In genomic region chr7:106768324-106768751, GRCh38 we compare ENCODE assay signal across 8 cellular contexts.
DNase-seq lines count a peak whose midpoint lies in the region; ATAC-seq and TF ChIP-seq lines count a peak whose summit lies in the region.

No MANE protein-coding gene starts in this region.

- H3K27me3 Mint-ChIP-seq in GM23338 (ENCODE audit: insufficient read depth, low read depth, poor library complexity) (no peaks in the 10 kb centered on the region), Caco-2 (ENCODE audit: insufficient read depth, unreplicated experiment) (no peaks in the 10 kb centered on the region)

- no peak overlapping the region for H3K4ac ChIP-seq in mesendoderm (ENCODE audit: low read depth, low read length)

- H4K20me1 ChIP-seq in GM23338 (replicated peaks; ENCODE audit: insufficient read depth) (no peaks in the 10 kb centered on the region), OCI-LY1 (ENCODE audit: insufficient read depth, low read length) (no peaks in the 10 kb centered on the region)

- H3K27ac ChIP-seq in GM23338 (ENCODE audit: low read depth): no peak overlapping the region
- no peak overlapping the region for H3K27ac ChIP-seq in OCI-LY1 (ENCODE audit: low read depth, low read length, poor library complexity, severe bottlenecking)
- H3K27ac ChIP-seq in mesendoderm (ENCODE audit: low read depth, low read length): no peak overlapping the region

- no peaks in the 10 kb centered on the region for H3K36me3 Mint-ChIP-seq in GM23338 (ENCODE audit: low read depth)
- H3K36me3 Mint-ChIP-seq in Caco-2 (ENCODE audit: insufficient read depth, unreplicated experiment): no peaks in the 10 kb centered on the region

- H3K56ac ChIP-seq in mesendoderm (ENCODE audit: low read length): no peak overlapping the region

- ATAC-seq in GM18502 (IDR thresholded peaks at IDR 0.05; ENCODE audit: poor library complexity, unreplicated experiment): peak; percentile 82
- ATAC-seq in GM23338: peak; percentile 28; the same call in 2 of the 3 replicates

- H3K9me3 Mint-ChIP-seq in GM23338 (no peaks in the 10 kb centered on the region), Caco-2 (ENCODE audit: unreplicated experiment) (no peaks in the 10 kb centered on the region)

- H3K4me3 Mint-ChIP-seq in GM23338 (no peak overlapping the region), Caco-2 (ENCODE audit: unreplicated experiment) (no peak overlapping the region)

- H4K8ac ChIP-seq in mesendoderm (ENCODE audit: low read depth, low read length): no peak overlapping the region

- 0 out of 2 replicates have a peak overlapping the region, but pooled peaks have one; percentile 7 for H3K9ac ChIP-seq in OCI-LY1 (ENCODE audit: low read length)
- H3K9ac ChIP-seq in mesendoderm (ENCODE audit: low read length): no peak overlapping the region

- H2AFZ ChIP-seq in GM23338 (peak overlapping the region; percentile 34), OCI-LY1 (ENCODE audit: low read length) (peak overlapping the region; percentile 70)

- no peak overlapping the region for H3K23ac ChIP-seq in mesendoderm (ENCODE audit: low read length)

- H3K4me3 ChIP-seq in GM23338: no peak overlapping the region
- H3K4me3 ChIP-seq in OCI-LY1 (ENCODE audit: low read depth, low read length, poor library complexity, severe bottlenecking): peak overlapping the region; percentile 37
- H3K4me3 ChIP-seq in mesendoderm (ENCODE audit: low read length): no peak overlapping the region
- no peak overlapping the region for H3K4me3 ChIP-seq in Caco-2 (ENCODE audit: low read depth, low read length)

- H3K4me1 Mint-ChIP-seq in GM23338 (no peaks in the 10 kb centered on the region), Caco-2 (ENCODE audit: low read depth, unreplicated experiment) (peaks cover 28% of the 10 kb centered on the region)

- H3K18ac ChIP-seq in mesendoderm (ENCODE audit: low read length): no peak overlapping the region

- no peaks in the 10 kb centered on the region for H3K27me3 ChIP-seq in GM23338 (ENCODE audit: insufficient read depth)
- H3K27me3 ChIP-seq in OCI-LY1 (ENCODE audit: insufficient read depth, low read length): no peaks in the 10 kb centered on the region
- H3K27me3 ChIP-seq in mesendoderm (ENCODE audit: insufficient read depth, low read length, poor library complexity): no peaks in the 10 kb centered on the region
- H3K27me3 ChIP-seq in Caco-2 (replicated peaks; ENCODE audit: control insufficient read depth, insufficient read depth, low read length): no peaks in the 10 kb centered on the region

- no peaks in the 10 kb centered on the region for H3K79me1 ChIP-seq in mesendoderm (ENCODE audit: low read length)

- H2BK5ac ChIP-seq in mesendoderm (ENCODE audit: low read length): no peak overlapping the region

- POLR2A ChIA-PET in Caco-2 (lab: Charles Lee): no interaction called here

- no peak overlapping the region for H3K27ac Mint-ChIP-seq in GM23338
- no peak overlapping the region for H3K27ac Mint-ChIP-seq in Caco-2 (ENCODE audit: unreplicated experiment)

- no peak for DNase-seq in GM23338 (ENCODE audit: low spot score)
- peak; percentile 14 for DNase-seq in mesendoderm
- DNase-seq in NCI-H1436 (lab: John Stamatoyannopoulos, UW): no peak
- no peak for DNase-seq in DMS79 treated with DMSO at 0.1 percent for 48 hours (lab: John Stamatoyannopoulos, UW)
- no peak for DNase-seq in SK-N-DZ (ENCODE audit: low spot score)
- DNase-seq in Caco-2: no peak

- WGBS in mesendoderm (ENCODE audit: extremely low coverage, insufficient coverage, low lambda C conversion rate): no CpG with 5 or more reads among the region's 4 CpGs

- H3F3A ChIP-seq in GM23338 (replicated peaks; ENCODE audit: low read depth): no peaks in the 10 kb centered on the region
- H3F3A ChIP-seq in OCI-LY1 (ENCODE audit: insufficient read depth, low read length): no peaks in the 10 kb centered on the region

- H2BK15ac ChIP-seq in mesendoderm (replicated peaks; ENCODE audit: low read depth): no peak overlapping the region

- H3K9me2 ChIP-seq in GM23338 (ENCODE audit: insufficient read depth) (no peaks in the 10 kb centered on the region), OCI-LY1 (ENCODE audit: low read depth, low read length) (no peaks in the 10 kb centered on the region)

- BruUV-seq in Caco-2 (replicated peaks; lab: Mats Ljungman, UMichigan): no TSS peak

- H2BK120ac ChIP-seq in mesendoderm (ENCODE audit: low read depth, low read length): no peak overlapping the region

- no peak overlapping the region for H2AK5ac ChIP-seq in mesendoderm (ENCODE audit: low read length)

- no peaks in the 10 kb centered on the region for H3K9me3 ChIP-seq in OCI-LY1 (ENCODE audit: low read length)
- H3K9me3 ChIP-seq in Caco-2: no peaks in the 10 kb centered on the region

- H3K36me3 ChIP-seq in GM23338 (ENCODE audit: insufficient read depth) (no peaks in the 10 kb centered on the region), OCI-LY1 (ENCODE audit: insufficient read depth, low read length) (no peaks in the 10 kb centered on the region), mesendoderm (ENCODE audit: control insufficient read depth, insufficient read depth, low read length) (no peaks in the 10 kb centered on the region), Caco-2 (ENCODE audit: control insufficient read depth, insufficient read depth, low read length) (no peaks in the 10 kb centered on the region)

- TF ChIP-seq CTCF in GM23338 (conservative IDR thresholded peaks at IDR 0.05; ENCODE audit: low read depth in 2 of 2): no peak
- TF ChIP-seq CTCF in OCI-LY1 (IDR thresholded peaks at IDR 0.05; ENCODE audit: low read length): no peak
- TF ChIP-seq CTCF in Caco-2 (IDR thresholded peaks at IDR 0.05; ENCODE audit: insufficient read depth in 1 of 2, low read depth in 1 of 2, low read length in 1 of 2, severe bottlenecking in 1 of 2, unreplicated experiment in 1 of 2): no peak

- H3K79me2 ChIP-seq in GM23338 (replicated peaks; ENCODE audit: insufficient read depth) (no peaks in the 10 kb centered on the region), OCI-LY1 (ENCODE audit: insufficient read depth, low read length) (no peaks in the 10 kb centered on the region), mesendoderm (ENCODE audit: control insufficient read depth, insufficient read depth, low read length) (no peaks in the 10 kb centered on the region)

- H3K4me1 ChIP-seq in GM23338 (ENCODE audit: insufficient read depth) (no peaks in the 10 kb centered on the region), OCI-LY1 (ENCODE audit: insufficient read depth, low read length, severe bottlenecking) (peaks cover 18% of the 10 kb centered on the region), mesendoderm (ENCODE audit: control insufficient read depth, low read depth, low read length) (no peaks in the 10 kb centered on the region), Caco-2 (peaks cover 34% of the 10 kb centered on the region)

- no peak overlapping the region for H4K5ac ChIP-seq in mesendoderm (ENCODE audit: low read length)

- CTCF ChIA-PET in Caco-2 (lab: Charles Lee): interaction anchor here (0.6 kb wide), 1 partner anchor 31 kb away, joined by 3 read pairs; no protein-coding TSS in a partner anchor

- H3K4me2 ChIP-seq in GM23338: no peak overlapping the region
- peak overlapping the region; percentile 51 for H3K4me2 ChIP-seq in OCI-LY1 (ENCODE audit: low read length)
- no peak overlapping the region for H3K4me2 ChIP-seq in mesendoderm (ENCODE audit: low read length)

- intact Hi-C loops in Caco-2 (cut with micrococcal nuclease; ENCODE audit: unreplicated experiment): no loop called here

TF ChIP-seq in GM23338, 12 proteins besides CTCF, POLR2A, EP300 and RAD21:
- no peak for TF ChIP-seq REST (IDR thresholded peaks at IDR 0.05; ENCODE audit: unreplicated experiment)
TF ChIP-seq in GM23338: peak in this region for 0.
